In genomic region chr5:86679529-86679928, GRCh38 we compare ENCODE assay signal across 8 cellular contexts.
DNase-seq lines count a peak whose midpoint lies in the region; ATAC-seq, FAIRE-seq and TF ChIP-seq lines count a peak whose summit lies in the region.

No MANE protein-coding gene starts in this region.

- WGBS in tibial nerve, 2 donors = 0% methylated on average over 1 of the region's 1 CpG

- CTCF ChIA-PET in MCF 10A (lab: Yijun Ruan, JAX) = interaction anchor here (0.9 kb wide), 2 partner anchors 9 to 10 kb away, joined by 4 to 5 read pairs; no protein-coding TSS in a partner anchor
- CTCF ChIA-PET in activated CD4-positive, alpha-beta T cell treated with anti-CD3 and anti-CD28 coated beads, Interleukin-2, amount 10 ng/mL, durations not matched to agents 7 days and 5 days (lab: Charles Lee) = no interaction called here

- peak; percentile 91 for FAIRE-seq in kidney (lab: Jason Lieb, UNC)

- no peaks in the 10 kb centered on the region for H3K36me3 Mint-ChIP-seq in MCF 10A (ENCODE audit: insufficient read depth, unreplicated experiment)
- no peaks in the 10 kb centered on the region for H3K36me3 Mint-ChIP-seq in activated CD4-positive, alpha-beta T cell treated with anti-CD3 and anti-CD28 coated beads, Interleukin-2, amount 10 ng/mL, durations not matched to agents 7 days and 5 days (ENCODE audit: low read depth)

- peak; percentile 67 for DNase-seq in Ammon's horn (ENCODE audit: low spot score)
- peak; percentile 64 for DNase-seq in NCI-H748 treated with DMSO at 0.1 percent for 48 hours (lab: John Stamatoyannopoulos, UW)
- DNase-seq in MCF 10A (ENCODE audit: unreplicated experiment) = peak; percentile 56
- no peak for DNase-seq in kidney
- DNase-seq in tibial nerve (ENCODE audit: low spot score in 2 of 2) = peak; percentile 17 to 52
- no peak for DNase-seq in activated CD4-positive, alpha-beta T cell treated with anti-CD3 and anti-CD28 coated beads, Interleukin-2, amount 10 ng/mL, durations not matched to agents 7 days and 5 days

- no peaks in the 10 kb centered on the region for H3K27me3 ChIP-seq in tibial nerve

- ATAC-seq in GM18868 (IDR thresholded peaks at IDR 0.05; ENCODE audit: unreplicated experiment) (peak; percentile 82), HG03442 (IDR thresholded peaks at IDR 0.05; ENCODE audit: unreplicated experiment) (peak; percentile 79)

- no peaks in the 10 kb centered on the region for H3K4me1 Mint-ChIP-seq in MCF 10A (ENCODE audit: insufficient read depth, unreplicated experiment)
- H3K4me1 Mint-ChIP-seq in activated CD4-positive, alpha-beta T cell treated with anti-CD3 and anti-CD28 coated beads, Interleukin-2, amount 10 ng/mL, durations not matched to agents 7 days and 5 days = no peaks in the 10 kb centered on the region

- POLR2A ChIA-PET in MCF 10A (lab: Yijun Ruan, JAX) = no interaction called here
- POLR2A ChIA-PET in activated CD4-positive, alpha-beta T cell treated with anti-CD3 and anti-CD28 coated beads, Interleukin-2, amount 10 ng/mL, durations not matched to agents 7 days and 5 days (lab: Charles Lee) = no interaction called here

- intact Hi-C loops in MCF 10A (cut with micrococcal nuclease) = no loop called here
- intact Hi-C loops in kidney (cut with DNase I) = no loop called here

- peaks cover 61% of the 10 kb centered on the region for H3K27me3 Mint-ChIP-seq in MCF 10A (ENCODE audit: insufficient read depth, unreplicated experiment)
- no peaks in the 10 kb centered on the region for H3K27me3 Mint-ChIP-seq in activated CD4-positive, alpha-beta T cell treated with anti-CD3 and anti-CD28 coated beads, Interleukin-2, amount 10 ng/mL, durations not matched to agents 7 days and 5 days

- no peak overlapping the region for H3K27ac Mint-ChIP-seq in MCF 10A (ENCODE audit: low read depth, unreplicated experiment)
- no peak overlapping the region for H3K27ac Mint-ChIP-seq in activated CD4-positive, alpha-beta T cell treated with anti-CD3 and anti-CD28 coated beads, Interleukin-2, amount 10 ng/mL, durations not matched to agents 7 days and 5 days

- no peak for TF ChIP-seq POLR2A in tibial nerve (IDR thresholded peaks at IDR 0.05)

- no peaks in the 10 kb centered on the region for H3K9me3 Mint-ChIP-seq in MCF 10A (ENCODE audit: unreplicated experiment)
- no peaks in the 10 kb centered on the region for H3K9me3 Mint-ChIP-seq in activated CD4-positive, alpha-beta T cell treated with anti-CD3 and anti-CD28 coated beads, Interleukin-2, amount 10 ng/mL, durations not matched to agents 7 days and 5 days

- BruUV-seq in MCF 10A (replicated peaks; lab: Mats Ljungman, UMichigan) = no TSS peak

- H3K36me3 ChIP-seq in kidney (ENCODE audit: control insufficient read depth in 1 of 2, insufficient read depth in 2 of 2, low read length in 2 of 2) (no peaks in the 10 kb centered on the region), tibial nerve (no peaks in the 10 kb centered on the region)

- H3K9me3 ChIP-seq in kidney (ENCODE audit: control insufficient read depth in 1 of 2, low read length in 2 of 2) (no peaks in the 10 kb centered on the region), tibial nerve (no peaks in the 10 kb centered on the region)

- H3K9ac ChIP-seq in kidney (ENCODE audit: low read length in 2 of 2) = no peak overlapping the region

- TF ChIP-seq CTCF in MCF 10A (IDR thresholded peaks at IDR 0.05; ENCODE audit: unreplicated experiment) = peak; percentile 67
- TF ChIP-seq CTCF in kidney (IDR thresholded peaks at IDR 0.05; ENCODE audit: borderline replicate concordance, extremely low read depth, insufficient read depth) = peak; percentile 66
- peak; percentile 46 to 79 (median 64) for TF ChIP-seq CTCF in tibial nerve (IDR thresholded peaks at IDR 0.05)

- no peaks in the 10 kb centered on the region for H3K4me1 ChIP-seq in kidney (ENCODE audit: control insufficient read depth in 1 of 2, insufficient read depth in 1 of 2, low read depth in 1 of 2, low read length in 2 of 2)
- H3K4me1 ChIP-seq in tibial nerve = peaks cover 0 to 11% (median 3%) of the 10 kb centered on the region in 4 donors

- no peak overlapping the region for H3K4me3 ChIP-seq in kidney (ENCODE audit: low read length in 2 of 2)
- H3K4me3 ChIP-seq in tibial nerve = no peak overlapping the region

- TF ChIP-seq EP300 in tibial nerve (IDR thresholded peaks at IDR 0.05) = peak; percentile 59 to 73

- H3K27ac ChIP-seq in kidney (ENCODE audit: low read depth in 2 of 2, low read length in 2 of 2) = no peak overlapping the region
- peak overlapping the region; percentile 6 to 89 (median 77) for H3K27ac ChIP-seq in tibial nerve

- no peak overlapping the region for H3K4me3 Mint-ChIP-seq in MCF 10A (ENCODE audit: unreplicated experiment)
- no peak overlapping the region for H3K4me3 Mint-ChIP-seq in activated CD4-positive, alpha-beta T cell treated with anti-CD3 and anti-CD28 coated beads, Interleukin-2, amount 10 ng/mL, durations not matched to agents 7 days and 5 days

Comparison
In these comparisons a context has a peak if more than half of its experiments do, and no peak if none do; other contexts are left out.
1. DNase-seq: peak in Ammon's horn (single experiment), NCI-H748 treated with DMSO at 0.1 percent for 48 hours (single experiment), MCF 10A (single experiment) and tibial nerve (2 of 2); none in kidney (single experiment) and activated CD4-positive, alpha-beta T cell treated with anti-CD3 and anti-CD28 coated beads, Interleukin-2, amount 10 ng/mL, durations not matched to agents 7 days and 5 days (single experiment).
2. H3K27ac ChIP-seq: peak in tibial nerve (4 of 4); none in kidney (0 of 2).
3. Peak in every context shown above with its lines, with median percentiles within 50 percentile points of each other: CTCF ChIP-seq.